In the genomic region with DNA sequence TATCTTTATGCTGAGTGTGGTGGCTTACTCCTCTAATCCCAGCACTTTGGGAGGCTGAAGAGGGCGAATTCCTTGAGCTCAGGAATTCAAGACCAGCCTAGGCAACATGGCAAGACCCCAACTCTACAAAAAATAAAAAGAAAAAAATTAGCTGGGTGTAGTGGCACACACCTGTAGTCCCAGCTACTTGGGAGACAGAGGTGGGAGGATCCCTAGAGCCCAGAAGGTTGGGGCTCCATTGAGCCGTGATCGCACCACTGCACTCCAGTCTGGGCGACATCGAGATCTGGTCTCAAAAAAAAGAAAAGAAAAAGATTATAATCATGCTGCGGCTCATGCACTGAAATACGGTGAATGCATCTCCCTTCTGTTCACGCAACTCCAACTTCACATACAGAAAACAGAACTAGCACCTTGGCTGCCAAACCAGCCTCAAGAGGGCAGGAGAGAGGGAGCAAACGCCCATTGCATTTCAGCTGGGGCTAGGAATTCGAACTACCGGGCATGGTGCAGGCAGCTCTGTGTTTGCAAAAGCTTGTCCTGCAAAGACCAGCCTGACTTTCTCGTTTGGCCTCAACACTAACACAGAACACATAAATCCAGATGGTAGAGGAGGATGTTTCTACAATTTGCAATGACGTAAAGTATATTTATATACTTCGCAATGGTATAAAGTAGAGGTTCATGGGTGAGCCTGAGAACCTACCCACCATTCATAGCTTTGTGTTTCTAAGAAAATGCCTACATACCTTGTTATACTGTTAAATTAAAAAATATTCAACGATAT, we compare ENCODE assay signal across 8 cellular contexts. TPM values are rescaled to one million over a fixed set of nuclear protein-coding genes. Genes with fewer than 3 reads are reported as not detected.
A peak's percentile ranks its signal among the peaks of the same experiment; 100 is the strongest.
DNase-seq lines count a peak whose midpoint lies in the region; ATAC-seq and TF ChIP-seq lines count a peak whose summit lies in the region.

No MANE protein-coding gene starts in this region.

- H3K9me3 ChIP-seq in CD4-positive, CD25-positive, alpha-beta regulatory T cell (ENCODE audit: control insufficient read depth in 2 of 2, low read length in 2 of 2), result no peaks in the 10 kb centered on the region
- H3K9me3 ChIP-seq in PC-9 (ENCODE audit: insufficient read depth, low read depth) (no peaks in the 10 kb centered on the region), vagina (no peaks in the 10 kb centered on the region)

- no peak for TF ChIP-seq POLR2A in vagina (IDR thresholded peaks at IDR 0.05)

- no peaks in the 10 kb centered on the region for H3K36me3 ChIP-seq in CD4-positive, CD25-positive, alpha-beta regulatory T cell (ENCODE audit: control insufficient read depth, insufficient read depth, low read length)
- H3K36me3 ChIP-seq in PC-9 (ENCODE audit: low read depth), result no peaks in the 10 kb centered on the region
- no peaks in the 10 kb centered on the region for H3K36me3 ChIP-seq in vagina

- peak; percentile 53 to 67 for ATAC-seq in CD4-positive, CD25-positive, alpha-beta regulatory T cell (ENCODE audit: low read depth in 2 of 2)
- ATAC-seq in omental fat pad (ENCODE audit: low FRiP score) (peak; percentile 74), GM21529 (IDR thresholded peaks at IDR 0.05; ENCODE audit: unreplicated experiment) (no peak)

- TF ChIP-seq CTCF in HFFc6 (IDR thresholded peaks at IDR 0.05) (peak; percentile 82), PC-9 (conservative IDR thresholded peaks at IDR 0.05) (peak; percentile 83), fibroblast of villous mesenchyme (IDR thresholded peaks at IDR 0.05; ENCODE audit: insufficient read depth, low read depth, low read length) (peak; percentile 92), omental fat pad (IDR thresholded peaks at IDR 0.05) (no peak), vagina (IDR thresholded peaks at IDR 0.05) (peak in 2 of 3 experiments; percentile 39 to 50)

- CTCF ChIA-PET in PC-9 (lab: Charles Lee), result interaction anchor here (0.6 to 1.0 kb wide), 4 partner anchors 10 to 186 kb away, joined by 3 to 14 read pairs (median 5); no protein-coding TSS in a partner anchor

- no peak overlapping the region for H2AFZ ChIP-seq in PC-9

- no peaks in the 10 kb centered on the region for H3K36me3 Mint-ChIP-seq in CD4-positive, CD25-positive, alpha-beta regulatory T cell
- H3K36me3 Mint-ChIP-seq in HFFc6 (ENCODE audit: low read depth), result no peaks in the 10 kb centered on the region
- no peaks in the 10 kb centered on the region for H3K36me3 Mint-ChIP-seq in activated T-helper 2 cell treated with anti-CD3 and anti-CD28 coated beads, Interferon-gamma antibody, Interleukin-2, Interleukin-4, amounts not matched to agents 10 μg/mL and 5 μg/mL and 100 μg/mL, durations not matched to agents 14 hours and 24 hours and 36 hours (ENCODE audit: low read depth)

- peaks cover 0 to 4% (median 4%) of the 10 kb centered on the region in 4 donors for H3K4me1 Mint-ChIP-seq in CD4-positive, CD25-positive, alpha-beta regulatory T cell
- H3K4me1 Mint-ChIP-seq in HFFc6 (ENCODE audit: low read depth), result peaks cover 33% of the 10 kb centered on the region
- peaks cover 3% of the 10 kb centered on the region for H3K4me1 Mint-ChIP-seq in activated T-helper 2 cell treated with anti-CD3 and anti-CD28 coated beads, Interferon-gamma antibody, Interleukin-2, Interleukin-4, amounts not matched to agents 10 μg/mL and 5 μg/mL and 100 μg/mL, durations not matched to agents 14 hours and 24 hours and 36 hours (ENCODE audit: low read depth)

- H3K27me3 ChIP-seq in CD4-positive, CD25-positive, alpha-beta regulatory T cell (ENCODE audit: control insufficient read depth, insufficient read depth, low read length), result peaks cover 5% of the 10 kb centered on the region
- H3K27me3 ChIP-seq in PC-9 (ENCODE audit: insufficient read depth, low read depth), result no peaks in the 10 kb centered on the region
- H3K27me3 ChIP-seq in vagina, result no peaks in the 10 kb centered on the region

- H3K79me2 ChIP-seq in PC-9 (ENCODE audit: low read depth), result no peaks in the 10 kb centered on the region

- peaks cover 11% of the 10 kb centered on the region for H3F3A ChIP-seq in PC-9 (ENCODE audit: insufficient read depth, low read depth)

- POLR2A ChIA-PET in PC-9 (lab: Charles Lee; ENCODE audit: unreplicated experiment), result interaction anchor here (0.6 to 0.8 kb wide), 3 partner anchors 24 to 697 kb away, joined by 4 to 7 read pairs (median 5); a partner anchor contains a TSS

- DNase-seq in CD4-positive, CD25-positive, alpha-beta regulatory T cell, result peak; percentile 16 to 57 (median 40)
- DNase-seq in HFFc6, result peak; percentile 54
- DNase-seq in PC-9, result peak; percentile 69 to 72
- DNase-seq in activated T-helper 2 cell treated with anti-CD3 and anti-CD28 coated beads, Interferon-gamma antibody, Interleukin-2, Interleukin-4, amounts not matched to agents 10 μg/mL and 5 μg/mL and 100 μg/mL, durations not matched to agents 14 hours and 24 hours and 36 hours (ENCODE audit: low spot score), result peak; percentile 36
- peak; percentile 65 for DNase-seq in fibroblast of villous mesenchyme (ENCODE audit: low read depth)
- no peak for DNase-seq in omental fat pad (ENCODE audit: low spot score)
- no peak for DNase-seq in vagina (ENCODE audit: extremely low spot score in 2 of 2)

- no peak overlapping the region for H3K4me3 ChIP-seq in CD4-positive, CD25-positive, alpha-beta regulatory T cell (ENCODE audit: low read depth, low read length)
- H3K4me3 ChIP-seq in PC-9, result no peak overlapping the region
- no peak overlapping the region for H3K4me3 ChIP-seq in fibroblast of villous mesenchyme (ENCODE audit: low read depth, low read length)
- no peak overlapping the region for H3K4me3 ChIP-seq in vagina

- no TSS peak for BruUV-seq in PC-9 (replicated peaks; lab: Mats Ljungman, UMichigan)

- intact Hi-C loops in PC-9 (cut with micrococcal nuclease; ENCODE audit: unreplicated experiment), result no loop called here
- intact Hi-C loops in activated T-helper 2 cell treated with anti-CD3 and anti-CD28 coated beads, Interferon-gamma antibody, Interleukin-2, Interleukin-4, amounts not matched to agents 10 μg/mL and 5 μg/mL and 100 μg/mL, durations not matched to agents 14 hours and 24 hours and 36 hours (cut with micrococcal nuclease), result no loop called here
- intact Hi-C loops in vagina (cut with DNase I), result no loop called here

- peak overlapping the region; percentile 41 for H3K4me2 ChIP-seq in PC-9

- H3K27ac Mint-ChIP-seq in CD4-positive, CD25-positive, alpha-beta regulatory T cell, result peak overlapping the region in 1 of 3 donors; percentile 41
- no peak overlapping the region for H3K27ac Mint-ChIP-seq in HFFc6
- H3K27ac Mint-ChIP-seq in activated T-helper 2 cell treated with anti-CD3 and anti-CD28 coated beads, Interferon-gamma antibody, Interleukin-2, Interleukin-4, amounts not matched to agents 10 μg/mL and 5 μg/mL and 100 μg/mL, durations not matched to agents 14 hours and 24 hours and 36 hours, result no peak overlapping the region

- no peak overlapping the region for H3K4me3 Mint-ChIP-seq in CD4-positive, CD25-positive, alpha-beta regulatory T cell
- no peak overlapping the region; the same call in 1 of the 2 replicates for H3K4me3 Mint-ChIP-seq in HFFc6
- no peak overlapping the region for H3K4me3 Mint-ChIP-seq in activated T-helper 2 cell treated with anti-CD3 and anti-CD28 coated beads, Interferon-gamma antibody, Interleukin-2, Interleukin-4, amounts not matched to agents 10 μg/mL and 5 μg/mL and 100 μg/mL, durations not matched to agents 14 hours and 24 hours and 36 hours (ENCODE audit: low read depth)

- no peaks in the 10 kb centered on the region for H4K20me1 ChIP-seq in PC-9 (ENCODE audit: insufficient read depth)

- H3K27ac ChIP-seq in CD4-positive, CD25-positive, alpha-beta regulatory T cell (ENCODE audit: insufficient read depth, low read length, poor library complexity, severe bottlenecking), result no peak overlapping the region
- no peak overlapping the region for H3K27ac ChIP-seq in PC-9
- H3K27ac ChIP-seq in vagina, result no peak overlapping the region

- H3K9me3 Mint-ChIP-seq in CD4-positive, CD25-positive, alpha-beta regulatory T cell, result no peaks in the 10 kb centered on the region
- no peaks in the 10 kb centered on the region for H3K9me3 Mint-ChIP-seq in HFFc6
- H3K9me3 Mint-ChIP-seq in activated T-helper 2 cell treated with anti-CD3 and anti-CD28 coated beads, Interferon-gamma antibody, Interleukin-2, Interleukin-4, amounts not matched to agents 10 μg/mL and 5 μg/mL and 100 μg/mL, durations not matched to agents 14 hours and 24 hours and 36 hours, result no peaks in the 10 kb centered on the region

- peaks cover 24% of the 10 kb centered on the region for H3K27me3 Mint-ChIP-seq in CD4-positive, CD25-positive, alpha-beta regulatory T cell
- peaks cover 7% of the 10 kb centered on the region for H3K27me3 Mint-ChIP-seq in HFFc6 (ENCODE audit: insufficient read depth)
- H3K27me3 Mint-ChIP-seq in activated T-helper 2 cell treated with anti-CD3 and anti-CD28 coated beads, Interferon-gamma antibody, Interleukin-2, Interleukin-4, amounts not matched to agents 10 μg/mL and 5 μg/mL and 100 μg/mL, durations not matched to agents 14 hours and 24 hours and 36 hours (ENCODE audit: low read depth), result peaks cover 28% of the 10 kb centered on the region

- no peaks in the 10 kb centered on the region for H3K4me1 ChIP-seq in CD4-positive, CD25-positive, alpha-beta regulatory T cell (ENCODE audit: control insufficient read depth, insufficient read depth, low read length, poor library complexity, severe bottlenecking)
- H3K4me1 ChIP-seq in PC-9 (replicated peaks; ENCODE audit: insufficient read depth) (peaks cover 16% of the 10 kb centered on the region), vagina (no peaks in the 10 kb centered on the region)

- no peaks in the 10 kb centered on the region for H3K9me2 ChIP-seq in PC-9 (ENCODE audit: insufficient read depth)

RNA-seq across cellular contexts. Expression of a gene that starts 6.3 kb away (rescaled TPM):
- 1.1 TPM for total RNA-seq in CD4-positive, CD25-positive, alpha-beta regulatory T cell
- polyA plus RNA-seq in CD4-positive, CD25-positive, alpha-beta regulatory T cell, result under 1 TPM; 0.22 to 0.95 (median 0.42) TPM
- 10 to 100 TPM; 16.0 to 20.2 (median 18.5) TPM for total RNA-seq in HFFc6 (2021; fragmentation: NEBNext Ultra II Directional; extraction: Animal tissue kit (Norgen Biotek cat#: 25700))
- 12.0 and 19.1 TPM in 2 replicates for total RNA-seq in PC-9 (2021)
- total RNA-seq in activated T-helper 2 cell treated with anti-CD3 and anti-CD28 coated beads, Interferon-gamma antibody, Interleukin-2, Interleukin-4, amounts not matched to agents 10 μg/mL and 5 μg/mL and 100 μg/mL, durations not matched to agents 14 hours and 24 hours and 36 hours, result not detected in 2 replicates
- 8.6 and 12.2 TPM in 2 replicates for total RNA-seq in fibroblast of villous mesenchyme
- total RNA-seq in omental fat pad, result 10 to 100 TPM in 2 of 4 donors, 1 to 10 TPM in 2; 4.4 to 11.0 (median 9.9) TPM
- 42.2 TPM for total RNA-seq in vagina

RNA-seq across cellular contexts. Expression of a gene that starts 24.0 kb away (rescaled TPM):
- 2,127 TPM for total RNA-seq in CD4-positive, CD25-positive, alpha-beta regulatory T cell
- 1,000 to 10,000 TPM; 1,978 to 4,217 (median 3,375) TPM for polyA plus RNA-seq in CD4-positive, CD25-positive, alpha-beta regulatory T cell
- 1,000 to 10,000 TPM; 1,444 to 1,605 (median 1,488) TPM for total RNA-seq in HFFc6 (2021; fragmentation: NEBNext Ultra II Directional; extraction: Animal tissue kit (Norgen Biotek cat#: 25700))
- 1,699 and 2,252 TPM in 2 replicates for total RNA-seq in PC-9 (2021)
- total RNA-seq in activated T-helper 2 cell treated with anti-CD3 and anti-CD28 coated beads, Interferon-gamma antibody, Interleukin-2, Interleukin-4, amounts not matched to agents 10 μg/mL and 5 μg/mL and 100 μg/mL, durations not matched to agents 14 hours and 24 hours and 36 hours, result 2,214 and 2,255 TPM in 2 replicates
- 1,795 and 1,805 TPM in 2 replicates for total RNA-seq in fibroblast of villous mesenchyme
- total RNA-seq in omental fat pad, result 1,000 to 10,000 TPM; 1,543 to 2,117 (median 1,973) TPM
- total RNA-seq in vagina, result 2,613 TPM

RNA-seq across cellular contexts. Expression of a gene that starts 56.1 kb away (rescaled TPM):
- total RNA-seq in CD4-positive, CD25-positive, alpha-beta regulatory T cell, result 20.2 TPM
- polyA plus RNA-seq in CD4-positive, CD25-positive, alpha-beta regulatory T cell, result 1 to 10 TPM; 2.5 to 6.2 (median 2.8) TPM
- 10 to 100 TPM; 16.0 to 21.2 (median 17.8) TPM for total RNA-seq in HFFc6 (2021; fragmentation: NEBNext Ultra II Directional; extraction: Animal tissue kit (Norgen Biotek cat#: 25700))
- 39.9 and 42.8 TPM in 2 replicates for total RNA-seq in PC-9 (2021)
- 25.4 and 25.8 TPM in 2 replicates for total RNA-seq in activated T-helper 2 cell treated with anti-CD3 and anti-CD28 coated beads, Interferon-gamma antibody, Interleukin-2, Interleukin-4, amounts not matched to agents 10 μg/mL and 5 μg/mL and 100 μg/mL, durations not matched to agents 14 hours and 24 hours and 36 hours
- total RNA-seq in fibroblast of villous mesenchyme, result 11.6 and 13.4 TPM in 2 replicates
- 10 to 100 TPM in 3 of 4 donors, 1 to 10 TPM in 1; 7.6 to 14.5 (median 11.1) TPM for total RNA-seq in omental fat pad
- total RNA-seq in vagina, result 25.5 TPM

Comparison
In these comparisons a context has a peak if more than half of its experiments do, and no peak if none do; other contexts are left out.
1. DNase-seq: peak in CD4-positive, CD25-positive, alpha-beta regulatory T cell (3 of 3), HFFc6 (single experiment), PC-9 (2 of 2), activated T-helper 2 cell treated with anti-CD3 and anti-CD28 coated beads, Interferon-gamma antibody, Interleukin-2, Interleukin-4, amounts not matched to agents 10 μg/mL and 5 μg/mL and 100 μg/mL, durations not matched to agents 14 hours and 24 hours and 36 hours (single experiment) and fibroblast of villous mesenchyme (single experiment); none in omental fat pad (single experiment) and vagina (0 of 2).
2. CTCF ChIP-seq: peak in HFFc6 (single experiment), PC-9 (single experiment), fibroblast of villous mesenchyme (single experiment) and vagina (2 of 3); none in omental fat pad (0 of 3).